14 cellular contexts compared by ENCODE assay signal in genomic region chr3:81549831-81550230, GRCh38.
A peak's percentile ranks its signal among the peaks of the same experiment; 100 is the strongest.
DNase-seq lines count a peak whose midpoint lies in the region; ATAC-seq and TF ChIP-seq lines count a peak whose summit lies in the region.
"Had no signal": no experiment of that assay in that cellular context is flagged by ENCODE, and none has a peak within 500 bp of the region (broad histone marks: within the 10 kb centered on the region; RNA-seq: fewer than 3 reads in every experiment).

No MANE protein-coding gene starts in this region.

- intact Hi-C loops in lower lobe of right lung (cut with DNase I): no loop called here

- H3K9me3 ChIP-seq in WERI-Rb-1 (ENCODE audit: severe bottlenecking) (peaks cover 5% of the 10 kb centered on the region), lower lobe of right lung (peaks cover 7% of the 10 kb centered on the region)

- no peak for ATAC-seq in lower lobe of right lung
- ATAC-seq: GM12878 had no signal

- DNase-seq in AG10803 (ENCODE audit: low read depth) (peak; percentile 54), M059J (ENCODE audit: low read depth) (peak; percentile 9), fibroblast of peridontal ligament (ENCODE audit: extremely low read depth) (peak; percentile 66), stromal cell of bone marrow (ENCODE audit: low read depth) (peak; percentile 48), WERI-Rb-1 (no peak), lower lobe of right lung (no peak), RPMI8226 (no peak)
- DNase-seq: CD4-positive, alpha-beta T cell; HCEC 1CT; Kasumi-1; NCI-H1417; NCI-H187 treated with DMSO at 0.1 percent for 48 hours; NCI-H446 had no signal

- H3K4me1 ChIP-seq in lower lobe of right lung: no peaks in the 10 kb centered on the region

- H3K4me3 ChIP-seq in AG10803 (ENCODE audit: low read length) (no peak overlapping the region), WERI-Rb-1 (ENCODE audit: low read depth, low read length) (no peak overlapping the region), lower lobe of right lung (no peak overlapping the region)
- H3K4me3 ChIP-seq: GM12878 had no signal

- TF ChIP-seq CTCF in AG10803 (conservative IDR thresholded peaks at IDR 0.05; ENCODE audit: low read length) (no peak), WERI-Rb-1 (IDR thresholded peaks at IDR 0.05; ENCODE audit: low read depth, low read length) (no peak), lower lobe of right lung (IDR thresholded peaks at IDR 0.05) (no peak)

- H3K27ac ChIP-seq in WERI-Rb-1 (no peak overlapping the region), lower lobe of right lung (no peak overlapping the region)

- H3K36me3 ChIP-seq in WERI-Rb-1 (no peaks in the 10 kb centered on the region), lower lobe of right lung (no peaks in the 10 kb centered on the region)

- H3K27me3 ChIP-seq in WERI-Rb-1 (ENCODE audit: insufficient read depth, low read depth, severe bottlenecking): no peaks in the 10 kb centered on the region
- no peaks in the 10 kb centered on the region for H3K27me3 ChIP-seq in lower lobe of right lung (ENCODE audit: low read depth)

Comparison
In these comparisons a context has a peak if more than half of its experiments do, and no peak if none do; other contexts are left out.
1. DNase-seq: peak in AG10803 (single experiment), M059J (single experiment), fibroblast of peridontal ligament (single experiment) and stromal cell of bone marrow (single experiment); none in WERI-Rb-1 (single experiment), lower lobe of right lung (single experiment) and RPMI8226 (single experiment).